ENCODE assay signal across 8 cellular contexts in the genomic region with DNA sequence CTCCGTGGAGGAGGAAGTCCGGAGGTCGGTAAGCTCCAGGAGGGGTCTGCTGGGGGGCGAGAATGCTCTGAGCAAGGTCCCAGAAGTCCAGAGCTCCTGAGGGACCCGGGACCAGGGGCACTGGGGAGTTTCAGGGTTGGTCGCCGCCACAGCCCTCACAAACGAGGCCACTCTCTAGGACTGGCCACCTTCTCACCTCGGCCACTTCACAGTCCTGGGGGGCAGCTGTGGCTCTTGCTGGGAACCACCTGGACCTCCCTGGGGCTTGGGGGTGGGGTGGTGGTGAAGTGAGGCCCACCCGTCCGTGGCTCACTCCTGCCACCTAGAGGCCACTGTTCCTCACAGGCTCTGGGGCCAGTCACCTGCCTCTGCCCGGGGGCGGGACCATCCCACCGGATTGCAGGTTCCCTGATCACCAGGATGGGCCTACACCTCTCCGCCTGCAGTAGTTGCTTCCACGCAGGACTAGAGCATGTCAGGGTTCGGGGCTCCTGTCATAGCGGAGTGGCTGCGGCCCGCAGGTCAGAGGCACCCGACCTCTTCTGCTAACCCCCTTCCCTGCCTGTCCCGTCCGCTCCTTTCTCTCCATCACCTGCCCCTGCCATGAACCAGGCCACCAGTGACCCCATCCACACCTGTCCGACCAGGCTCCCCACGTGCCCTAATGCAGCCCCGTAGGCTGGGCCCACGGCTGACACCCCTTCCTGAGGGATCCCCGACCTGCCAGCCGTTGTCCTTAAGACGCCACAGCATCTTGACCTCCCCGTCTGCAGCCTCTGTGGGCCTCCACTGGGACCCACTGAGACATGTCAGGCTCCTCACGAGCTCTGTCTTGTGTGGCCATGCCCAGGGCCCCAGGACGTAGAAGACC. TPM values are rescaled to one million over a fixed set of nuclear protein-coding genes. Genes with fewer than 3 reads are reported as not detected.
A peak's percentile ranks its signal among the peaks of the same experiment; 100 is the strongest.
DNase-seq lines count a peak whose midpoint lies in the region; ATAC-seq, FAIRE-seq and TF ChIP-seq lines count a peak whose summit lies in the region.

No MANE protein-coding gene starts in this region.

- TF ChIP-seq CTCF in D721Med (IDR thresholded peaks at IDR 0.05; ENCODE audit: insufficient read depth, missing control alignments), result peak; percentile 69
- peak; percentile 85 for TF ChIP-seq CTCF in OCI-LY1 (IDR thresholded peaks at IDR 0.05; ENCODE audit: low read length)
- TF ChIP-seq CTCF in neural progenitor cell (IDR thresholded peaks at IDR 0.05), result peak; percentile 81

- no peaks in the 10 kb centered on the region for H3K36me3 Mint-ChIP-seq in neural progenitor cell

- H3K27ac ChIP-seq in OCI-LY1 (ENCODE audit: low read depth, low read length, poor library complexity, severe bottlenecking) (no peak overlapping the region), neural progenitor cell (no peak overlapping the region), substantia nigra (ENCODE audit: low read depth, low read length, poor library complexity, severe bottlenecking) (no peak overlapping the region)

- ATAC-seq in HG03442 (IDR thresholded peaks at IDR 0.05; ENCODE audit: unreplicated experiment) (peak; percentile 38), GM18502 (IDR thresholded peaks at IDR 0.05; ENCODE audit: poor library complexity, unreplicated experiment) (no peak)

- H3K79me2 ChIP-seq in OCI-LY1 (ENCODE audit: insufficient read depth, low read length) (no peaks in the 10 kb centered on the region), neural progenitor cell (ENCODE audit: low read depth) (no peaks in the 10 kb centered on the region)

- H3K9me3 Mint-ChIP-seq in neural progenitor cell, result peaks cover 2% of the 10 kb centered on the region

- H3K27ac Mint-ChIP-seq in neural progenitor cell, result no peak overlapping the region

- peaks cover 26% of the 10 kb centered on the region for H3K4me1 Mint-ChIP-seq in neural progenitor cell

- no peak overlapping the region for H3K4me3 Mint-ChIP-seq in neural progenitor cell

- no peaks in the 10 kb centered on the region for H3K36me3 ChIP-seq in OCI-LY1 (ENCODE audit: insufficient read depth, low read length)
- H3K36me3 ChIP-seq in neural progenitor cell, result no peaks in the 10 kb centered on the region

- TF ChIP-seq POLR2A in erythroblast (IDR thresholded peaks at IDR 0.05; ENCODE audit: low read length), result no peak

- H3F3A ChIP-seq in OCI-LY1 (ENCODE audit: insufficient read depth, low read length), result no peaks in the 10 kb centered on the region
- peaks cover 5% of the 10 kb centered on the region for H3F3A ChIP-seq in neural progenitor cell (ENCODE audit: low read depth)

- H3K9me2 ChIP-seq in OCI-LY1 (ENCODE audit: low read depth, low read length), result no peaks in the 10 kb centered on the region

- H3K9me3 ChIP-seq in OCI-LY1 (ENCODE audit: low read length) (no peaks in the 10 kb centered on the region), neural progenitor cell (ENCODE audit: low read depth) (no peaks in the 10 kb centered on the region)

- H3K9ac ChIP-seq in OCI-LY1 (ENCODE audit: low read length), result no peak overlapping the region
- no peak overlapping the region for H3K9ac ChIP-seq in neural progenitor cell

- FAIRE-seq in D721Med (lab: Jason Lieb, UNC), result no peak

- H2AFZ ChIP-seq in OCI-LY1 (ENCODE audit: low read length) (no peak overlapping the region), neural progenitor cell (replicated peaks) (peak overlapping the region; percentile 54)

- H3K27me3 Mint-ChIP-seq in neural progenitor cell (ENCODE audit: insufficient read depth, low read depth), result peaks cover 15% of the 10 kb centered on the region

- peaks cover 23% of the 10 kb centered on the region for H3K4me1 ChIP-seq in OCI-LY1 (ENCODE audit: insufficient read depth, low read length, severe bottlenecking)
- peaks cover 4% of the 10 kb centered on the region for H3K4me1 ChIP-seq in neural progenitor cell

- peak; percentile 98 for DNase-seq in D721Med (ENCODE audit: insufficient read length, low spot score)
- DNase-seq in activated T-cell treated with anti-CD3 and anti-CD28 coated beads for 24 hours (ENCODE audit: low read depth), result peak; percentile 77
- peak; percentile 56 to 73 for DNase-seq in erythroblast (lab: John Stamatoyannopoulos, UW)
- DNase-seq in neural progenitor cell (ENCODE audit: low spot score), result peak; percentile 85
- peak in 31 of 49 donors; percentile 2 to 85 (median 41) for DNase-seq in substantia nigra (lab: John Stamatoyannopoulos, UW)

- no peak overlapping the region; the same call in 1 of the 2 replicates for H3K4me2 ChIP-seq in OCI-LY1 (ENCODE audit: low read length)
- no peak overlapping the region for H3K4me2 ChIP-seq in neural progenitor cell

- peaks cover 16% of the 10 kb centered on the region for H3K27me3 ChIP-seq in OCI-LY1 (ENCODE audit: insufficient read depth, low read length)
- peaks cover 5% of the 10 kb centered on the region for H3K27me3 ChIP-seq in neural progenitor cell

- H3K4me3 ChIP-seq in OCI-LY1 (ENCODE audit: low read depth, low read length, poor library complexity, severe bottlenecking), result no peak overlapping the region
- no peak overlapping the region for H3K4me3 ChIP-seq in neural progenitor cell

- H4K20me1 ChIP-seq in OCI-LY1 (ENCODE audit: insufficient read depth, low read length) (no peaks in the 10 kb centered on the region), neural progenitor cell (ENCODE audit: low read depth) (no peaks in the 10 kb centered on the region)

RNA-seq across cellular contexts. Expression of a gene that starts 5.1 kb away (rescaled TPM):
- total RNA-seq in neural progenitor cell (ENCODE audit: low replicate concordance), result 23.2 and 51.2 TPM in 2 replicates

RNA-seq across cellular contexts. Expression of a gene that starts 8.4 kb away (rescaled TPM):
- total RNA-seq in neural progenitor cell (ENCODE audit: low replicate concordance), result not detected in 2 replicates

RNA-seq across cellular contexts. Expression of a gene that starts 21.5 kb away (rescaled TPM):
- total RNA-seq in neural progenitor cell (ENCODE audit: low replicate concordance), result 2.0 and 11.0 TPM in 2 replicates

RNA-seq across cellular contexts. Expression of a gene that starts 21.9 kb away (rescaled TPM):
- 0.04 and 0.96 TPM in 2 replicates for total RNA-seq in neural progenitor cell (ENCODE audit: low replicate concordance)

RNA-seq across cellular contexts. Expression of a gene that starts 22.0 kb away (rescaled TPM):
- total RNA-seq in neural progenitor cell (ENCODE audit: low replicate concordance), result 1.3 and 3.3 TPM in 2 replicates

Comparison
In these comparisons a context has a peak if more than half of its experiments do, and no peak if none do; other contexts are left out.
1. DNase-seq: peak in every context shown above with its lines; median percentile 98 in D721Med; 85 in neural progenitor cell; 77 in activated T-cell treated with anti-CD3 and anti-CD28 coated beads for 24 hours; 64 in erythroblast; 41 in substantia nigra.